Comparison of ENCODE assay signal across 8 cellular contexts in the genomic region with DNA sequence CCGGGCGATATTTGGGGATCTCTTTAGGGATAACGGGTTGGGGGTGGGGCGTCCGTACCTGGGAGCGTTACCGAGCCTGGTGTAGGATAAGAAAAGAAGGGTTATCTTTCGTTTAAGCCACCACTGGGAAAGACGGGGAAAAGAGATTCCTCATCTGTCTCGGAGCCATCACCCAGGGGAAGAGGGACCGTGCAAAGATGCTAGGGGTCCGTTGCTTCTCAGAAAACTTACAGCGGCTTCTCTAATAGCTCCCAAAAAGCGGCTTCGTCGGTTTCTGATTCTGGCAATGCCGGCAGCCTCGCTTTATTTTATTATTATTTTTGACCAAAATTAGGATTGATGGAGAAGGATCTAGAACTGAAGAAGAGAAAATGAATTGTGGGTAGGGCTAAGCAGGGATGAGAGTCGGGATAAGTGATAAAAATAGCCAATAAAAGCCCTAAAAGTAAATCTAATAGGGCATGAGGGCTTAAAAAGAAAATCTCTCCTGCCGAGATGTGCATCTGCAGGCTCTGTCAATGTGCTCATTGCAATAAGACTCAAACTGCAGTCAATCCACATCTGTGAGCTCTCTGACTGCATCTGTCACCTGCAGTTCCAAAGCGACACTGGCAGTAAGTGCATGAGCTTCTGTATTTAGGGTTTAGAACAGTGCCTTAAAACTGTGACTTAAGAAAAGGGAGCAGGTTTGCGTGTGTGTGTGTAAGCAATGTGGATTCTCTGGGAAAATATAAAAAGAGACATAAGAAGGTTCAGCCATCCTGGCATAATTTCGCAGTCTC. TPM values are rescaled to one million over a fixed set of nuclear protein-coding genes. Genes with fewer than 3 reads are reported as not detected.
A peak's percentile ranks its signal among the peaks of the same experiment; 100 is the strongest.
DNase-seq lines count a peak whose midpoint lies in the region; ATAC-seq and TF ChIP-seq lines count a peak whose summit lies in the region.

No MANE protein-coding gene starts in this region.

- TF ChIP-seq CTCF in 22Rv1 (IDR thresholded peaks at IDR 0.05): no peak
- no peak for TF ChIP-seq CTCF in HFF-Myc (IDR thresholded peaks at IDR 0.05; ENCODE audit: low read depth, low read length, missing control alignments)
- no peak for TF ChIP-seq CTCF in adrenal gland (IDR thresholded peaks at IDR 0.05)
- no peak for TF ChIP-seq CTCF in lower leg skin (IDR thresholded peaks at IDR 0.05)
- no peak for TF ChIP-seq CTCF in upper lobe of right lung (IDR thresholded peaks at IDR 0.05)

- H3K9me3 ChIP-seq in adrenal gland (replicated peaks in 1 of 3) (no peaks in the 10 kb centered on the region), upper lobe of right lung (no peaks in the 10 kb centered on the region)

- H3K36me3 ChIP-seq in adrenal gland (replicated peaks in 1 of 2) (no peaks in the 10 kb centered on the region), upper lobe of right lung (no peaks in the 10 kb centered on the region)

- H3K27me3 ChIP-seq in adrenal gland (no peaks in the 10 kb centered on the region), upper lobe of right lung (no peaks in the 10 kb centered on the region)

- ATAC-seq in upper lobe of right lung: no peak
- no peak for ATAC-seq in HG02973 (IDR thresholded peaks at IDR 0.05; ENCODE audit: unreplicated experiment)

- DNase-seq in HFF-Myc (ENCODE audit: extremely low read depth, low read depth) (no peak), adrenal gland (no peak), lower leg skin (ENCODE audit: low spot score in 2 of 2) (no peak), upper lobe of right lung (no peak), EL (no peak), LoVo (ENCODE audit: low spot score) (no peak)

- intact Hi-C loops in adrenal gland (cut with DNase I) (no loop called here), lower leg skin (cut with DNase I; ENCODE audit: low total_unique reads) (no loop called here), upper lobe of right lung (cut with DNase I) (no loop called here)

- H3K27ac ChIP-seq in 22Rv1 (peak overlapping the region; percentile 55), adrenal gland (peak overlapping the region in 3 of 5 donors; percentile 70 to 94 (median 93)), upper lobe of right lung (peak overlapping the region; percentile 87)

- WGBS in adrenal gland, 4 donors: 8 to 9% (median 9%) methylated on average over 23 of the region's 23 CpGs
- WGBS in lower leg skin, 2 donors: 7% methylated on average over 23 of the region's 23 CpGs

- TF ChIP-seq POLR2A in adrenal gland (IDR thresholded peaks at IDR 0.05) (no peak), lower leg skin (IDR thresholded peaks at IDR 0.05) (no peak)

- peaks cover 6 to 23% of the 10 kb centered on the region in 2 donors for H3K4me1 ChIP-seq in adrenal gland (replicated peaks in 1 of 2)
- H3K4me1 ChIP-seq in upper lobe of right lung: peaks cover 26% of the 10 kb centered on the region

- H3K4me3 ChIP-seq in HFF-Myc (replicated peaks; ENCODE audit: low read depth, low read length) (peak overlapping the region; percentile 70), adrenal gland (peak overlapping the region; percentile 21 to 92 (median 85)), lower leg skin (ENCODE audit: low read depth, poor library complexity, severe bottlenecking) (peak overlapping the region; percentile 99), upper lobe of right lung (peak overlapping the region; percentile 82)

RNA-seq across cellular contexts. Expression of a gene that starts 0.8 kb away (rescaled TPM):
- total RNA-seq in adrenal gland (10 to 100 TPM in 6 of 8 donors, 1 to 10 TPM in 2; 5.1 to 18.7 (median 13.6) TPM), lower leg skin (10 to 100 TPM; 12.6 to 27.7 (median 23.4) TPM), upper lobe of right lung (18.7 TPM)
- 10 to 100 TPM; 16.6 to 21.0 (median 17.0) TPM for polyA plus RNA-seq in adrenal gland
